In genomic region chr5:132227235-132227484, GRCh38 we compare ENCODE assay signal across 1 cellular context.
TF ChIP-seq lines count a peak whose summit lies in the region.

No MANE protein-coding gene starts in this region.

TF ChIP-seq in GM23338, 12 proteins besides CTCF, POLR2A, EP300 and RAD21 (continued from another document):
- no peak for TF ChIP-seq ZNF462 (CRISPR knock-in tag; IDR thresholded peaks at IDR 0.05)
- TF ChIP-seq JUNB (IDR thresholded peaks at IDR 0.05; ENCODE audit: unreplicated experiment) = no peak
- TF ChIP-seq NANOG (IDR thresholded peaks at IDR 0.05; ENCODE audit: borderline replicate concordance) = no peak
- no peak for TF ChIP-seq EZH2phosphoT487 (IDR thresholded peaks at IDR 0.05; ENCODE audit: unreplicated experiment)
- no peak for TF ChIP-seq STAT1 (IDR thresholded peaks at IDR 0.05; ENCODE audit: unreplicated experiment)
- TF ChIP-seq POLR2AphosphoS5 (IDR thresholded peaks at IDR 0.05; ENCODE audit: low read depth) = no peak
- TF ChIP-seq CREB1 (CRISPR knock-in tag; IDR thresholded peaks at IDR 0.05; ENCODE audit: low read depth) = no peak
- TF ChIP-seq ZNF331 (CRISPR knock-in tag; IDR thresholded peaks at IDR 0.05; ENCODE audit: low read depth) = no peak
- TF ChIP-seq ETS1 (IDR thresholded peaks at IDR 0.05) = no peak
